In the genomic region with DNA sequence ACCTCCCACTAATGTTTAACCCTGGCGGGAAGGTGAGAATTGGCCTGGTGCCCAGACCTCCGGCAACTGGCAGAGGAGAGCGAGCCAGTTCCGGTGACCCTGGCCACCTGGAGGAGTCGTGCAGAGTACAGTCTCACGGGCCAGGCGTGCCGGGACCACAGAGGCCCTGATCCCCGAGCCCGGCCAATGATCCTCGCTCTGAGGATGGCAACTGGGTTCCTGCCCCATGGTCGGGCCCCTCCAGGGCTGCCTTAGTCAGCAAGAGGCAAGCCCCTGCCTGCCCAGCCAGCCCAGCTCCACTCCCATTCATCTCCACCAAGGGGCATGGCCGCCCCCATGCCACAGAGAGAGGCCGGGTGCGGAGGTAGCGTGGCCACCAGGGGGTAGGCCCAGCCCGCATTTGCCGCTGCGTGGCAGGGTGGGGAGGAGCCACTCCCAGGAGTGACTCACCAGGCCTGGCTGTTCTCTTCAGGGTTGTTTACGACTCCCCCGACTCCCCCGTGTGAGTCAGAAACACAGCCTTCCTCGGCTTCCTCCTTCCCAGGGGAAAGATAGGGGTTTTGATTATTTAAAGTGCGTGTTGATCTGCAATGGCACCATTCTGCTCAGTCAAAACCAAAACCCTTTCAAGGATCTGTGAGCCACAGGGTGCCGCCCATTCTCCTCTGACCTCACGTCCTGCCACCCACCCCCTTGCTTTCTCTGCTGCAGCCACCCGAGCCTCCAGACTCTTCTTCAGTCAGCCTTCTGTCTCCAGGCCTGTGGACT, we compare ENCODE assay signal across 8 cellular contexts. TPM values are rescaled to one million over a fixed set of nuclear protein-coding genes. Genes with fewer than 3 reads are reported as not detected.
A peak's percentile ranks its signal among the peaks of the same experiment; 100 is the strongest.
DNase-seq lines count a peak whose midpoint lies in the region; TF ChIP-seq lines count a peak whose summit lies in the region.

A gene with protein sequence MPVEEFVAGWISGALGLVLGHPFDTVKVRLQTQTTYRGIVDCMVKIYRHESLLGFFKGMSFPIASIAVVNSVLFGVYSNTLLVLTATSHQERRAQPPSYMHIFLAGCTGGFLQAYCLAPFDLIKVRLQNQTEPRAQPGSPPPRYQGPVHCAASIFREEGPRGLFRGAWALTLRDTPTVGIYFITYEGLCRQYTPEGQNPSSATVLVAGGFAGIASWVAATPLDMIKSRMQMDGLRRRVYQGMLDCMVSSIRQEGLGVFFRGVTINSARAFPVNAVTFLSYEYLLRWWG (minus strand): TSS at position 611 of the 768 bp plus-strand sequence. CDS start 695 bp downstream, outside the sequence.

- TF ChIP-seq CTCF in neutrophil (IDR thresholded peaks at IDR 0.05) = peak; percentile 96

- H3K4me3 ChIP-seq in neutrophil (ENCODE audit: low read depth in 1 of 2, low read length in 1 of 2) (peak within 1 kb of the TSS; percentile 65 to 73), subcutaneous abdominal adipose tissue (ENCODE audit: low read depth in 1 of 5, low read length in 5 of 5) (peak within 1 kb of the TSS; percentile 61 to 66 (median 65))

- H3K9me3 ChIP-seq in neutrophil = no peaks in the 10 kb centered on the region
- no peaks in the 10 kb centered on the region for H3K9me3 ChIP-seq in subcutaneous abdominal adipose tissue (ENCODE audit: control insufficient read depth in 5 of 5, low read length in 5 of 5)

- DNase-seq in GM04503 (ENCODE audit: low read depth) (peak; percentile 99), HCEC 1CT (peak; percentile 98), M059J (ENCODE audit: low read depth) (peak; percentile 99), SHP77 (lab: John Stamatoyannopoulos, UW) (peak; percentile 74 to 89), fibroblast of the conjunctiva (ENCODE audit: low read depth) (peak; percentile 96)
- DNase-seq in activated T-helper 9 cell treated with anti-CD3 and anti-CD28 coated beads, Interleukin-2, amount 50 U/mL, for 16 hours (ENCODE audit: low read depth) = peak; percentile 90

- H3K27ac ChIP-seq in neutrophil = peak within 1 kb of the TSS; percentile 100
- peak within 1 kb of the TSS; percentile 100 for H3K27ac ChIP-seq in subcutaneous abdominal adipose tissue (ENCODE audit: low read depth, low read length)

- H3K36me3 ChIP-seq in neutrophil (no peaks in the 10 kb centered on the region), subcutaneous abdominal adipose tissue (ENCODE audit: control insufficient read depth in 5 of 5, insufficient read depth in 5 of 5, low read length in 5 of 5) (peaks cover 0 to 6% (median 0%) of the 10 kb centered on the region in 5 donors)

- H3K27me3 ChIP-seq in neutrophil = no peaks in the 10 kb centered on the region
- H3K27me3 ChIP-seq in subcutaneous abdominal adipose tissue (ENCODE audit: control insufficient read depth in 5 of 5, insufficient read depth in 4 of 5, low read length in 5 of 5) = peaks cover 0 to 6% (median 0%) of the 10 kb centered on the region in 5 donors

- peak within 1 kb of the TSS; percentile 78 to 91 (median 87) for H3K9ac ChIP-seq in subcutaneous abdominal adipose tissue (ENCODE audit: low read length in 5 of 5)

- H3K4me1 ChIP-seq in neutrophil (ENCODE audit: control insufficient read depth in 1 of 2, insufficient read depth in 1 of 2, low read depth in 1 of 2, low read length in 1 of 2) (peaks cover 40 to 46% of the 10 kb centered on the region in 2 experiments), subcutaneous abdominal adipose tissue (ENCODE audit: control insufficient read depth in 5 of 5, insufficient read depth in 5 of 5, low read length in 5 of 5) (peaks cover 24 to 67% (median 50%) of the 10 kb centered on the region in 5 donors)

RNA-seq across cellular contexts. Expression of the gene that starts here (rescaled TPM):
- total RNA-seq in M059J (2014; rRNA removed; shearing (Covaris generic)) = 1.1 and 2.5 TPM in 2 replicates

Comparison
In these comparisons a context has a peak if more than half of its experiments do, and no peak if none do; other contexts are left out.
1. Peak in every context shown above with its lines: DNase-seq, H3K4me3 ChIP-seq and H3K27ac ChIP-seq.